Comparison of ENCODE assay signal across 8 cellular contexts in the genomic region with DNA sequence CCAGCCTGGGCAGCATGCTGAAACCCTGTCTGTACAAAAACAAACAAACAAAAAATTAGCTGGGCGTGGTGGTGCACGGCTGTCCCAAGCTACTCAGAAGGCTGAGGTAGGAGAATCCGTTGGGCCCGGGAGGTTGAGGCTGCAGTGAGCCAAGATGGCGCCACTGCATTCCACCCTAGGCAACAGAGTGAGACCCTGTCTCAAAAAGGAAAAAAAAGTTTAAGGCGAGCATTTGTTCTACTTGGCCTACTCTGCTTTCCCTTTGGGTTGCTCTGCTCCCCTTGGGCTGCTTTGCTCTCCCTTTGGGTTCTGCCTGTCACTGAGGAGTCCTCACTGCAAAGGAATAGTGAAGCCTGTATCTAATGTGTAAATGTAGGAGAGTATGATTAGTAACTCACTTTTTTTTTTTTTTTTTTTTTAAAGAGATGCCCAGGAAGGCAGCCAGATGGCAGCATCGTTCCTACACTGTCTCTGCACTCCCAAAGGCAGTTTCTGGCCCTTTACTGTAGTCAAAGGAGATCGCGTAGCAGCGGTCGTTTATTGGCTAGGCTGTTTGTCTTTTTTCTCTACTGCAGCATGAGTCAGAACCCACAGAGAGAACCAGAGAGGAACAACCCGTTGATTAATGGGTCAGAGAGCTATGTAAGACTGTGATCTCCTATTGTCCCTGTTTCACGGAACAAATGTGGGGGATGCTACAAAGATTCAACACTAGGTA.
DNase-seq lines count a peak whose midpoint lies in the region; ATAC-seq and TF ChIP-seq lines count a peak whose summit lies in the region.

No MANE protein-coding gene starts in this region.

- ATAC-seq in HG02588 (IDR thresholded peaks at IDR 0.05; ENCODE audit: unreplicated experiment) (peak; percentile 89), SK-N-SH treated with all-trans-retinoic acid at 6 μM for 48 hours (peak; percentile 98), right cardiac atrium (peak; percentile 96 to 97), GM18505 (IDR thresholded peaks at IDR 0.05; ENCODE audit: unreplicated experiment) (no peak)

- intact Hi-C loops in right cardiac atrium (cut with DNase I) = loop anchor here in 3 of 4 donors (10.0 kb wide), 4 partner anchors 939 to 1589 kb away; no protein-coding TSS in a partner anchor

- DNase-seq in GM12864 (ENCODE audit: low read depth) (peak; percentile 15), NCI-H1105 treated with DMSO at 0.1 percent for 48 hours (lab: John Stamatoyannopoulos, UW) (peak; percentile 77), amygdala (lab: John Stamatoyannopoulos, UW) (peak in 50 of 56 donors; percentile 0 to 78 (median 34)), right cardiac atrium (peak; percentile 59 to 82 (median 66)), renal cortical epithelial cell (ENCODE audit: low read depth) (peak; percentile 90)

- H3K4me3 ChIP-seq in GM12864 (ENCODE audit: low read depth, low read length) (no peak overlapping the region), right cardiac atrium (ENCODE audit: low read length) (no peak overlapping the region)

- no peaks in the 10 kb centered on the region for H3K27me3 ChIP-seq in right cardiac atrium (ENCODE audit: control insufficient read depth, insufficient read depth)

- 26% methylated on average over 13 of the region's 13 CpGs for WGBS in right cardiac atrium

- H3K9me3 ChIP-seq in right cardiac atrium (ENCODE audit: control insufficient read depth, low read length) = no peaks in the 10 kb centered on the region

- TF ChIP-seq CTCF in GM12864 (IDR thresholded peaks at IDR 0.05; ENCODE audit: low read depth, low read length, missing control alignments) = peak; percentile 65

- H3K4me1 ChIP-seq in right cardiac atrium (ENCODE audit: control insufficient read depth, insufficient read depth, low read length) = no peaks in the 10 kb centered on the region

- no peak for TF ChIP-seq POLR2A in GM18505 (IDR thresholded peaks at IDR 0.05; ENCODE audit: borderline replicate concordance, extremely low read depth, insufficient read depth, insufficient read length)

- no peak overlapping the region for H3K27ac ChIP-seq in right cardiac atrium (ENCODE audit: low read length)

TF ChIP-seq in SK-N-SH treated with all-trans-retinoic acid at 6 μM for 48 hours, 23 proteins besides CTCF, POLR2A, EP300 and RAD21:
- TF ChIP-seq ESRRG (CRISPR knock-in tag; IDR thresholded peaks at IDR 0.05) (no peak), SNAI2 (CRISPR knock-in tag; IDR thresholded peaks at IDR 0.05) (no peak), OSR1 (CRISPR knock-in tag; IDR thresholded peaks at IDR 0.05) (no peak)

Comparison
In these comparisons a context has a peak if more than half of its experiments do, and no peak if none do; other contexts are left out.
1. DNase-seq: peak in every context shown above with its lines; median percentile 90 in renal cortical epithelial cell; 77 in NCI-H1105 treated with DMSO at 0.1 percent for 48 hours; 66 in right cardiac atrium; 34 in amygdala; 15 in GM12864.